Comparison of ENCODE assay signal across 20 cellular contexts in the genomic region with DNA sequence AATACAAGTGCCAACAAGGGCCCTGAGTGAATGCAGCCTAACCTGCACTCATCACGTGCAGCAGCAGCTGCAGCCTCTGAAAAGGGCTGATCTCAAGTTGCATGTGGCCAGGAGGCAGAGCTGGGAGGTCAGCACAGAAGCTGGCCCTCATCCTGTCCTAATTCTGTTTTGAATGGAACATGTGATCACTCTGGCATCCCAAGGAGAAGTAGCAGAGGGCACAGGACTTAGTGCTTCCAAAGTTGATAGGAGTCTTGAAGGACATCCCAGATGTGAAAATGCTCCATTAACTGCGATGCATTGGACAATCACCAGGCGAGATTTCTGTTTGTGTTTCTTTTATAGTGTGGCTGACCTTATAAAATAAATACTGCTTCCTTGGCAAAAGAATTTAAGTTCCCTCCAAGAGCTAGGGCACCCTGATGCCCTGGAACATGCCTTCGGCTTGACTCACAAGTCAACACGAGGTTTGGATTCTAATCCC. TPM values are rescaled to one million over a fixed set of nuclear protein-coding genes. Genes with fewer than 3 reads are reported as not detected.
DNase-seq lines count a peak whose midpoint lies in the region; ATAC-seq and TF ChIP-seq lines count a peak whose summit lies in the region.
"Had no signal": no experiment of that assay in that cellular context is flagged by ENCODE, and none has a peak within 500 bp of the region (broad histone marks: within the 10 kb centered on the region; RNA-seq: fewer than 3 reads in every experiment).

No MANE protein-coding gene starts in this region.

- H2AFZ ChIP-seq in fibroblast of lung (ENCODE audit: low read length), result no peak overlapping the region

- H3K27ac ChIP-seq in fibroblast of lung (ENCODE audit: insufficient read depth, low read length), result no peak overlapping the region
- H3K27ac ChIP-seq in sigmoid colon, result peak overlapping the region in 3 of 4 donors; percentile 24 to 57 (median 47)
- H3K27ac ChIP-seq in heart left ventricle, result no peak overlapping the region
- H3K27ac ChIP-seq: breast epithelium, heart right ventricle, RWPE1, stomach, WERI-Rb-1 had no signal

- no peak overlapping the region for H3K4me2 ChIP-seq in fibroblast of lung (ENCODE audit: extremely low read depth, insufficient read depth, low read length)

- ATAC-seq in heart left ventricle, result no peak
- ATAC-seq: activated naive CD4-positive, alpha-beta T cell treated with anti-CD3 and anti-CD28 coated beads, Interleukin-2, amount 50 U/mL, for 72 hours; activated T-cell treated with anti-CD3 and anti-CD28 coated beads, Interleukin-2, amount 50 U/mL, for 72 hours; heart right ventricle; T-cell had no signal

- H3K9me3 ChIP-seq in fibroblast of lung (ENCODE audit: control insufficient read depth, insufficient read depth, low read depth, low read length), result no peaks in the 10 kb centered on the region
- no peaks in the 10 kb centered on the region for H3K9me3 ChIP-seq in sigmoid colon
- no peaks in the 10 kb centered on the region for H3K9me3 ChIP-seq in heart left ventricle
- H3K9me3 ChIP-seq: breast epithelium, heart right ventricle, stomach had no signal

- WGBS in sigmoid colon, 2 donors, result 61 to 74% methylated on average over 5 of the region's 5 CpGs
- WGBS in heart left ventricle, 4 donors, result 81 to 86% (median 83%) methylated on average over 5 of the region's 5 CpGs

- TF ChIP-seq CTCF in fibroblast of lung (conservative IDR thresholded peaks at IDR 0.05 in 1 of 2, IDR thresholded peaks at IDR 0.05 in 1 of 2; ENCODE audit: low read depth in 1 of 2, low read length in 2 of 2) (no peak), sigmoid colon (IDR thresholded peaks at IDR 0.05) (no peak), heart left ventricle (IDR thresholded peaks at IDR 0.05) (no peak)

- no peak for TF ChIP-seq POLR2A in sigmoid colon (IDR thresholded peaks at IDR 0.05)
- TF ChIP-seq POLR2A in heart left ventricle (IDR thresholded peaks at IDR 0.05), result no peak

- H3K36me3 ChIP-seq in fibroblast of lung (ENCODE audit: control insufficient read depth, insufficient read depth, low read length) (no peaks in the 10 kb centered on the region), sigmoid colon (no peaks in the 10 kb centered on the region), heart left ventricle (no peaks in the 10 kb centered on the region)
- H3K36me3 ChIP-seq: breast epithelium, heart right ventricle, stomach, WERI-Rb-1 had no signal

- DNase-seq in DMS53 (lab: John Stamatoyannopoulos, UW), result peak; percentile 3
- DNase-seq in DMS53 treated with DMSO at 0.1 percent for 48 hours (lab: John Stamatoyannopoulos, UW; ENCODE audit: unreplicated experiment), result no peak
- peak; percentile 38 for DNase-seq in NCI-H2196 treated with DMSO at 0.1 percent for 48 hours (lab: John Stamatoyannopoulos, UW; ENCODE audit: unreplicated experiment)
- peak; percentile 19 to 56 for DNase-seq in fibroblast of lung (ENCODE audit: low read depth in 2 of 2)
- no peak for DNase-seq in sigmoid colon
- DNase-seq in NCI-H2227 treated with DMSO at 0.1 percent for 48 hours (lab: John Stamatoyannopoulos, UW), result no peak
- no peak for DNase-seq in heart left ventricle
- DNase-seq in OCI-M1 (lab: John Stamatoyannopoulos, UW), result no peak
- DNase-seq: activated T-cell treated with anti-CD3 and anti-CD28 coated beads, Interleukin-2, amount 50 U/mL, for 72 hours; CD4-positive, alpha-beta memory T cell; dermis blood vessel endothelial cell; heart right ventricle; mesendoderm; NCI-H2081; stomach; T-cell; WERI-Rb-1 had no signal

- H3K4me3 ChIP-seq in fibroblast of lung (replicated peaks in 1 of 4; ENCODE audit: control extremely low read depth in 1 of 4, insufficient read depth in 1 of 4, low read depth in 3 of 4, low read length in 4 of 4) (no peak overlapping the region), sigmoid colon (no peak overlapping the region), heart left ventricle (no peak overlapping the region)
- H3K4me3 ChIP-seq: breast epithelium, heart right ventricle, stomach had no signal

- intact Hi-C loops in sigmoid colon (cut with DNase I), result no loop called here
- intact Hi-C loops in heart left ventricle (cut with DNase I), result no loop called here

- H3K4me1 ChIP-seq in fibroblast of lung (ENCODE audit: control insufficient read depth, extremely low read depth, insufficient read depth, low read length) (peaks cover 8% of the 10 kb centered on the region), sigmoid colon (peaks cover 0 to 37% (median 35%) of the 10 kb centered on the region in 4 donors), heart left ventricle (peaks cover 0 to 22% (median 10%) of the 10 kb centered on the region in 12 donors)
- H3K4me1 ChIP-seq: breast epithelium had no signal

- no peaks in the 10 kb centered on the region for H4K20me1 ChIP-seq in fibroblast of lung (ENCODE audit: control insufficient read depth, extremely low read depth, insufficient read depth, low read length)

- no peaks in the 10 kb centered on the region for H3K79me2 ChIP-seq in fibroblast of lung (ENCODE audit: control insufficient read depth, insufficient read depth, low read length)

- TF ChIP-seq EP300 in sigmoid colon (IDR thresholded peaks at IDR 0.05), result no peak

- no peak overlapping the region for H3K9ac ChIP-seq in fibroblast of lung (ENCODE audit: insufficient read depth, low read length)

- H3K27me3 ChIP-seq in fibroblast of lung (ENCODE audit: control insufficient read depth, insufficient read depth, low read length) (no peaks in the 10 kb centered on the region), sigmoid colon (no peaks in the 10 kb centered on the region), heart left ventricle (no peaks in the 10 kb centered on the region)
- H3K27me3 ChIP-seq: breast epithelium, heart right ventricle, stomach had no signal

RNA-seq across cellular contexts. Expression of a gene that starts 31.6 kb away (rescaled TPM):
- 38.6 and 48.0 TPM in 2 replicates for total RNA-seq in fibroblast of lung
- polyA plus RNA-seq in fibroblast of lung, result 23.2 and 24.6 TPM in 2 replicates
- 15.1 and 17.6 TPM in 2 replicates for polyA plus RNA-seq in fibroblast of lung (2012)
- polyA minus RNA-seq in fibroblast of lung (ENCODE audit: low replicate concordance), result 8.1 and 8.7 TPM in 2 replicates
- total RNA-seq in sigmoid colon, result 10 to 100 TPM; 37.3 to 52.8 (median 43.2) TPM
- polyA plus RNA-seq in sigmoid colon, result 10 to 100 TPM; 12.0 to 15.1 (median 13.2) TPM
- 10 to 100 TPM; 15.4 to 23.4 (median 20.2) TPM for total RNA-seq in heart left ventricle
- polyA plus RNA-seq in heart left ventricle, result 10 to 100 TPM in 1 of 2 donors, 1 to 10 TPM in 1; 7.2 to 15.7 TPM

RNA-seq across cellular contexts. Expression of a gene that starts 35.2 kb away (rescaled TPM):
- total RNA-seq in fibroblast of lung (8.5 and 15.4 TPM in 2 replicates), sigmoid colon (1 to 10 TPM; 3.4 to 8.0 (median 5.3) TPM), heart left ventricle (1 to 10 TPM; 1.0 to 5.3 (median 3.6) TPM)
- polyA plus RNA-seq in fibroblast of lung (11.6 and 14.9 TPM in 2 replicates), sigmoid colon (1 to 10 TPM in 2 of 3 donors, under 1 TPM in 1; 0.69 to 1.8 (median 1.2) TPM), heart left ventricle (1 to 10 TPM; 2.5 to 3.2 TPM)
- 6.9 and 7.0 TPM in 2 replicates for polyA plus RNA-seq in fibroblast of lung (2012)
- 0.37 and 3.2 TPM in 2 replicates for polyA minus RNA-seq in fibroblast of lung (ENCODE audit: low replicate concordance)

Comparison
In these comparisons a context has a peak if more than half of its experiments do, and no peak if none do; other contexts are left out.
1. DNase-seq: peak in DMS53 (single experiment), NCI-H2196 treated with DMSO at 0.1 percent for 48 hours (single experiment) and fibroblast of lung (2 of 2); none in DMS53 treated with DMSO at 0.1 percent for 48 hours (single experiment), sigmoid colon (single experiment), NCI-H2227 treated with DMSO at 0.1 percent for 48 hours (single experiment), heart left ventricle (0 of 5) and OCI-M1 (single experiment).
2. H3K27ac ChIP-seq: peak in sigmoid colon (3 of 4); none in fibroblast of lung (single experiment) and heart left ventricle (0 of 12).